ENCODE assay signal across 1 cellular context in genomic region chr1:48061162-48062136, GRCh38.
TF ChIP-seq lines count a peak whose summit lies in the region.

No MANE protein-coding gene starts in this region.

TF ChIP-seq in K562, 482 proteins besides CTCF, POLR2A, EP300 and RAD21 (continued from another document):
- TF ChIP-seq, protein P1, sequence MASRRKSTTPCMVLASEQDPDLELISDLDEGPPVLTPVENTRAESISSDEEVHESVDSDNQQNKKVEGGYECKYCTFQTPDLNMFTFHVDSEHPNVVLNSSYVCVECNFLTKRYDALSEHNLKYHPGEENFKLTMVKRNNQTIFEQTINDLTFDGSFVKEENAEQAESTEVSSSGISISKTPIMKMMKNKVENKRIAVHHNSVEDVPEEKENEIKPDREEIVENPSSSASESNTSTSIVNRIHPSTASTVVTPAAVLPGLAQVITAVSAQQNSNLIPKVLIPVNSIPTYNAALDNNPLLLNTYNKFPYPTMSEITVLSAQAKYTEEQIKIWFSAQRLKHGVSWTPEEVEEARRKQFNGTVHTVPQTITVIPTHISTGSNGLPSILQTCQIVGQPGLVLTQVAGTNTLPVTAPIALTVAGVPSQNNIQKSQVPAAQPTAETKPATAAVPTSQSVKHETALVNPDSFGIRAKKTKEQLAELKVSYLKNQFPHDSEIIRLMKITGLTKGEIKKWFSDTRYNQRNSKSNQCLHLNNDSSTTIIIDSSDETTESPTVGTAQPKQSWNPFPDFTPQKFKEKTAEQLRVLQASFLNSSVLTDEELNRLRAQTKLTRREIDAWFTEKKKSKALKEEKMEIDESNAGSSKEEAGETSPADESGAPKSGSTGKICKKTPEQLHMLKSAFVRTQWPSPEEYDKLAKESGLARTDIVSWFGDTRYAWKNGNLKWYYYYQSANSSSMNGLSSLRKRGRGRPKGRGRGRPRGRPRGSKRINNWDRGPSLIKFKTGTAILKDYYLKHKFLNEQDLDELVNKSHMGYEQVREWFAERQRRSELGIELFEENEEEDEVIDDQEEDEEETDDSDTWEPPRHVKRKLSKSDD (conservative IDR thresholded peaks at IDR 0.05; ENCODE audit: low read length) = no peak
- no peak for TF ChIP-seq ZNF184 (CRISPR knock-in tag; IDR thresholded peaks at IDR 0.05)
